ENCODE assay signal across 20 cellular contexts in genomic region chr9:91800473-91800872, GRCh38.
"Had no signal": no experiment of that assay in that cellular context is flagged by ENCODE, and none has a peak within 500 bp of the region (broad histone marks: within the 10 kb centered on the region; RNA-seq: fewer than 3 reads in every experiment).

No MANE protein-coding gene starts in this region.

- H3K4me1 ChIP-seq: foreskin keratinocyte, left ventricle myocardium inferior had no signal

- H3K36me3 Mint-ChIP-seq: mesothelial cell of epicardium had no signal

- H3K27ac ChIP-seq: foreskin keratinocyte, left ventricle myocardium inferior, neutrophil, ovary, thoracic aorta, upper lobe of right lung had no signal

- H3K27ac Mint-ChIP-seq: activated B cell treated with CpG ODN at 0.5 μM for 24 hours; activated CD4-positive, alpha-beta T cell treated with anti-CD3 and anti-CD28 coated beads for 36 hours; activated naive CD8-positive, alpha-beta T cell treated with anti-CD3 and anti-CD28 coated beads, Interleukin-2, amount 50 U/mL, for 24 hours; mesothelial cell of epicardium had no signal

- H3K27me3 Mint-ChIP-seq: activated naive CD8-positive, alpha-beta T cell treated with anti-CD3 and anti-CD28 coated beads, Interleukin-2, amount 50 U/mL, for 24 hours had no signal

- H3K9me3 Mint-ChIP-seq: activated B cell treated with CpG ODN at 0.5 μM for 24 hours; activated naive CD8-positive, alpha-beta T cell treated with anti-CD3 and anti-CD28 coated beads, Interleukin-2, amount 50 U/mL, for 24 hours; mesothelial cell of epicardium had no signal

- ATAC-seq: activated CD4-positive, alpha-beta T cell treated with anti-CD3 and anti-CD28 coated beads for 36 hours; activated naive CD8-positive, alpha-beta T cell treated with anti-CD3 and anti-CD28 coated beads, Interleukin-2, amount 50 U/mL, for 24 hours; foreskin keratinocyte; natural killer cell treated with Interleukin-12 subunit alpha and Interleukin-12 subunit beta and Interleukin-15 and Interleukin-18, amount 100 ng/mL, for 72 hours; upper lobe of right lung had no signal

- H3K36me3 ChIP-seq: left ventricle myocardium inferior, neutrophil, ovary, thoracic aorta, upper lobe of right lung had no signal

- H3K4me3 Mint-ChIP-seq: activated B cell treated with CpG ODN at 0.5 μM for 24 hours; activated CD4-positive, alpha-beta T cell treated with anti-CD3 and anti-CD28 coated beads for 36 hours; activated naive CD8-positive, alpha-beta T cell treated with anti-CD3 and anti-CD28 coated beads, Interleukin-2, amount 50 U/mL, for 24 hours; mesothelial cell of epicardium; natural killer cell treated with Interleukin-12 subunit alpha and Interleukin-12 subunit beta and Interleukin-15 and Interleukin-18, amount 100 ng/mL, for 72 hours had no signal

- H3K27me3 ChIP-seq: foreskin keratinocyte, neutrophil, ovary, upper lobe of right lung had no signal

- H3K4me3 ChIP-seq: left ventricle myocardium inferior, ovary, thoracic aorta, upper lobe of right lung had no signal

- H3K9me3 ChIP-seq: left ventricle myocardium inferior, neutrophil, ovary, thoracic aorta, upper lobe of right lung had no signal

- DNase-seq: activated B cell treated with CpG ODN at 0.5 μM for 24 hours; activated CD4-positive, alpha-beta T cell treated with anti-CD3 and anti-CD28 coated beads for 36 hours; activated CD4-positive, alpha-beta T cell treated with anti-CD3 and anti-CD28 coated beads, Interleukin-2, amount 50 U/mL, for 4 hours; activated gamma-delta T cell; activated naive CD4-positive, alpha-beta T cell treated with anti-CD3 and anti-CD28 coated beads, Interleukin-2, amount 50 U/mL, for 16 hours; activated naive CD8-positive, alpha-beta T cell treated with anti-CD3 and anti-CD28 coated beads, Interleukin-2, amount 50 U/mL, for 24 hours; activated T-cell treated with anti-CD3 and anti-CD28 coated beads for 4 hours; foreskin keratinocyte; immature natural killer cell; left ventricle myocardium inferior; ovary; stimulated activated CD4-positive, alpha-beta T cell treated with anti-CD3 and anti-CD28 coated beads, Interleukin-4, amount 100 ng/mL, for 1 hour; stimulated activated naive CD4-positive, alpha-beta T cell; T-helper 1 cell; T1000; upper lobe of right lung had no signal
